Comparison of ENCODE assay signal across 31 cellular contexts in genomic region chr16:88530858-88531203, GRCh38. TPM values are rescaled to one million over a fixed set of nuclear protein-coding genes. Genes with fewer than 3 reads are reported as not detected.
DNase-seq lines count a peak whose midpoint lies in the region; ATAC-seq, FAIRE-seq and TF ChIP-seq lines count a peak whose summit lies in the region.
"Had no signal": no experiment of that assay in that cellular context is flagged by ENCODE, and none has a peak within 500 bp of the region (broad histone marks: within the 10 kb centered on the region; RNA-seq: fewer than 3 reads in every experiment).

No MANE protein-coding gene starts in this region.

- H3K4me1 Mint-ChIP-seq in activated naive CD4-positive, alpha-beta T cell treated with anti-CD3 and anti-CD28 coated beads for 36 hours (ENCODE audit: low read depth): peaks cover 6% of the 10 kb centered on the region
- peaks cover 36% of the 10 kb centered on the region for H3K4me1 Mint-ChIP-seq in nephron progenitor cell

- H3K27ac ChIP-seq in K562 (ENCODE audit: extremely low read depth, low read depth, low read length) (peak overlapping the region; percentile 20; the same call in 1 of the 3 replicates), smooth muscle cell (ENCODE audit: low read depth) (no peak overlapping the region)
- H3K27ac ChIP-seq: A549, left lung, thyroid gland had no signal

- H3K9me3 Mint-ChIP-seq in activated naive CD4-positive, alpha-beta T cell treated with anti-CD3 and anti-CD28 coated beads, Interleukin-2, amount 50 U/mL, for 72 hours: no peaks in the 10 kb centered on the region
- H3K9me3 Mint-ChIP-seq in activated naive CD4-positive, alpha-beta T cell treated with anti-CD3 and anti-CD28 coated beads for 36 hours: no peaks in the 10 kb centered on the region
- no peaks in the 10 kb centered on the region for H3K9me3 Mint-ChIP-seq in nephron progenitor cell
- H3K9me3 Mint-ChIP-seq: activated CD4-positive, alpha-beta memory T cell treated with anti-CD3 and anti-CD28 coated beads, Interleukin-2, amount 10 ng/mL, durations not matched to agents 7 days and 5 days; immature natural killer cell; stimulated activated naive CD8-positive, alpha-beta T cell treated with anti-CD3 and anti-CD28 coated beads, Interleukin-15, Interleukin-2, amounts not matched to agents 100 ng/mL and 50 ng/mL, for 24 hours; T-helper 2 cell treated with Interferon-gamma antibody and Interleukin-4, amounts not matched to agents 5 μg/mL and 100 μg/mL, for 36 hours had no signal

- no peak overlapping the region for H3K4me3 Mint-ChIP-seq in activated naive CD4-positive, alpha-beta T cell treated with anti-CD3 and anti-CD28 coated beads for 36 hours
- H3K4me3 Mint-ChIP-seq in nephron progenitor cell: peak overlapping the region; percentile 18
- H3K4me3 Mint-ChIP-seq: activated CD4-positive, alpha-beta memory T cell treated with anti-CD3 and anti-CD28 coated beads, Interleukin-2, amount 10 ng/mL, durations not matched to agents 7 days and 5 days; immature natural killer cell; stimulated activated naive CD8-positive, alpha-beta T cell treated with anti-CD3 and anti-CD28 coated beads, Interleukin-15, Interleukin-2, amounts not matched to agents 100 ng/mL and 50 ng/mL, for 24 hours; T-helper 2 cell treated with Interferon-gamma antibody and Interleukin-4, amounts not matched to agents 5 μg/mL and 100 μg/mL, for 36 hours had no signal

- H3K4me2 ChIP-seq in K562 (ENCODE audit: insufficient read depth, low read length): no peak overlapping the region
- no peak overlapping the region for H3K4me2 ChIP-seq in smooth muscle cell
- H3K4me2 ChIP-seq: A549 had no signal

- H3K36me3 ChIP-seq in NT2/D1 (ENCODE audit: insufficient read depth, insufficient read length, low read length) (peaks cover 47% of the 10 kb centered on the region), K562 (ENCODE audit: control insufficient read depth, insufficient read depth, low read length) (peaks cover 76% of the 10 kb centered on the region; the same call in 2 of the 3 replicates), smooth muscle cell (ENCODE audit: low read depth) (no peaks in the 10 kb centered on the region)
- H3K36me3 ChIP-seq: left lung, thyroid gland had no signal

- H3K4me1 ChIP-seq in NT2/D1 (ENCODE audit: insufficient read depth, insufficient read length): peaks cover 36% of the 10 kb centered on the region
- peaks cover 26 to 85% of the 10 kb centered on the region in 2 experiments for H3K4me1 ChIP-seq in K562 (replicated peaks in 1 of 2; ENCODE audit: control insufficient read depth in 2 of 2, insufficient read depth in 2 of 2, low read length in 2 of 2)
- H3K4me1 ChIP-seq in smooth muscle cell (ENCODE audit: low read depth): peaks cover 5% of the 10 kb centered on the region

- H3K27me3 ChIP-seq in NT2/D1 (ENCODE audit: insufficient read depth, insufficient read length) (no peaks in the 10 kb centered on the region), K562 (ENCODE audit: control insufficient read depth in 2 of 2, insufficient read depth in 2 of 2, low read length in 2 of 2) (no peaks in the 10 kb centered on the region), smooth muscle cell (ENCODE audit: low read depth) (no peaks in the 10 kb centered on the region)
- H3K27me3 ChIP-seq: thyroid gland had no signal

- intact Hi-C loops in activated naive CD4-positive, alpha-beta T cell treated with anti-CD3 and anti-CD28 coated beads for 36 hours (cut with micrococcal nuclease): no loop called here
- intact Hi-C loops in K562 (cut with micrococcal nuclease): no loop called here

- peak; percentile 84 for FAIRE-seq in K562 (lab: Jason Lieb, UNC)
- FAIRE-seq: A549, endometrium, frontal cortex, H1 had no signal

- no peaks in the 10 kb centered on the region for H3K27me3 Mint-ChIP-seq in activated naive CD4-positive, alpha-beta T cell treated with anti-CD3 and anti-CD28 coated beads for 36 hours (ENCODE audit: low read depth)
- H3K27me3 Mint-ChIP-seq in nephron progenitor cell (ENCODE audit: low read depth, poor library complexity): peaks cover 6% of the 10 kb centered on the region
- H3K27me3 Mint-ChIP-seq: activated CD4-positive, alpha-beta memory T cell treated with anti-CD3 and anti-CD28 coated beads, Interleukin-2, amount 10 ng/mL, durations not matched to agents 7 days and 5 days; naive thymus-derived CD4-positive, alpha-beta T cell; stimulated activated naive CD8-positive, alpha-beta T cell treated with anti-CD3 and anti-CD28 coated beads, Interleukin-15, Interleukin-2, amounts not matched to agents 100 ng/mL and 50 ng/mL, for 24 hours had no signal

- in situ Hi-C loops in K562 (cut with MboI): no loop called here

- peak overlapping the region; percentile 51 to 70 for H3K27ac Mint-ChIP-seq in activated naive CD4-positive, alpha-beta T cell treated with anti-CD3 and anti-CD28 coated beads, Interleukin-2, amount 50 U/mL, for 72 hours
- no peak overlapping the region for H3K27ac Mint-ChIP-seq in activated naive CD4-positive, alpha-beta T cell treated with anti-CD3 and anti-CD28 coated beads for 36 hours
- H3K27ac Mint-ChIP-seq in nephron progenitor cell: peak overlapping the region; percentile 31
- H3K27ac Mint-ChIP-seq: activated CD4-positive, alpha-beta memory T cell treated with anti-CD3 and anti-CD28 coated beads, Interleukin-2, amount 10 ng/mL, durations not matched to agents 7 days and 5 days; stimulated activated naive CD8-positive, alpha-beta T cell treated with anti-CD3 and anti-CD28 coated beads, Interleukin-15, Interleukin-2, amounts not matched to agents 100 ng/mL and 50 ng/mL, for 24 hours; T-helper 2 cell treated with Interferon-gamma antibody and Interleukin-4, amounts not matched to agents 5 μg/mL and 100 μg/mL, for 36 hours had no signal

- H3K4me3 ChIP-seq in NT2/D1 (ENCODE audit: insufficient read length, low read depth) (no peak overlapping the region), K562 (no peak overlapping the region), smooth muscle cell (no peak overlapping the region)
- H3K4me3 ChIP-seq: A549, left lung, thyroid gland had no signal

- no peak for ATAC-seq in activated naive CD4-positive, alpha-beta T cell treated with anti-CD3 and anti-CD28 coated beads, Interleukin-2, amount 50 U/mL, for 72 hours
- peak; percentile 49 for ATAC-seq in K562
- ATAC-seq: A549; left lung; naive thymus-derived CD4-positive, alpha-beta T cell had no signal

- POLR2A ChIA-PET in K562 (lab: Yijun Ruan, JAX): interaction anchor here (0.7 to 1.0 kb wide), 2 partner anchors 9 to 119 kb away, joined by 3 read pairs; no protein-coding TSS in a partner anchor

- H3K9me3 ChIP-seq in NT2/D1 (ENCODE audit: insufficient read depth, low read length) (no peaks in the 10 kb centered on the region), K562 (replicated peaks; ENCODE audit: control insufficient read depth, insufficient read depth, low read depth, low read length) (no peaks in the 10 kb centered on the region), smooth muscle cell (replicated peaks; ENCODE audit: low read depth) (no peaks in the 10 kb centered on the region)
- H3K9me3 ChIP-seq: A549, left lung, thyroid gland had no signal

- no peak for TF ChIP-seq RAD21 in K562 (CRISPR knock-in tag; conservative IDR thresholded peaks at IDR 0.05 in 1 of 2, IDR thresholded peaks at IDR 0.05 in 1 of 2)

- H3K79me2 ChIP-seq in K562 (ENCODE audit: control insufficient read depth, insufficient read depth, low read length): peaks cover 5% of the 10 kb centered on the region; the same call in 1 of the 3 replicates
- no peaks in the 10 kb centered on the region for H3K79me2 ChIP-seq in smooth muscle cell (ENCODE audit: low read depth)

- no peak for DNase-seq in activated naive CD4-positive, alpha-beta T cell treated with anti-CD3 and anti-CD28 coated beads, Interleukin-2, amount 50 U/mL, for 72 hours (ENCODE audit: low spot score in 2 of 2)
- no peak for DNase-seq in activated naive CD4-positive, alpha-beta T cell treated with anti-CD3 and anti-CD28 coated beads for 36 hours
- DNase-seq in NT2/D1 (ENCODE audit: low read depth, low spot score) (no peak), K562 (ENCODE audit: extremely low read depth in 1 of 4, low spot score in 3 of 4) (peak; percentile 55 to 84 (median 70)), nephron progenitor cell (no peak), smooth muscle cell (lab: John Stamatoyannopoulos, UW; ENCODE audit: unreplicated experiment) (no peak), kidney glomerular epithelial cell (lab: John Stamatoyannopoulos, UW) (no peak), NCI-H1694 treated with DMSO at 0.1 percent for 48 hours (lab: John Stamatoyannopoulos, UW) (no peak)
- DNase-seq: activated CD4-positive, alpha-beta memory T cell treated with anti-CD3 and anti-CD28 coated beads, Interleukin-2, amount 10 ng/mL, durations not matched to agents 7 days and 5 days; activated CD4-positive, CD25-positive, alpha-beta regulatory T cell; activated CD8-positive, alpha-beta memory T cell treated with anti-CD3 and anti-CD28 coated beads, Interleukin-2, amount 50 U/mL, for 48 hours; activated naive CD4-positive, alpha-beta T cell treated with anti-CD3 and anti-CD28 coated beads, Interleukin-2, amount 50 U/mL, for 16 hours; AML-193; aorta; caudate nucleus; dermis blood vessel endothelial cell; DMS53; hippocampal formation; immature natural killer cell; midbrain; naive thymus-derived CD4-positive, alpha-beta T cell; NCI-H345; NCI-H748 treated with DMSO at 0.1 percent for 48 hours; thyroid gland had no signal

- 11% methylated on average over 11 of the region's 11 CpGs for WGBS in K562 (ENCODE audit: insufficient coverage, low coverage, missing lambda C conversion rate)
- WGBS in smooth muscle cell (ENCODE audit: low lambda C conversion rate): 83% methylated on average over 11 of the region's 11 CpGs

- H3K9me1 ChIP-seq in K562 (ENCODE audit: control insufficient read depth, insufficient read depth, low read length): no peaks in the 10 kb centered on the region

- H3F3A ChIP-seq in smooth muscle cell (ENCODE audit: low read depth): peaks cover 7% of the 10 kb centered on the region

- BruUV-seq in K562 (replicated peaks; lab: Mats Ljungman, UMichigan): no TSS peak

- TF ChIP-seq POLR2A in K562 (conservative IDR thresholded peaks at IDR 0.05): no peak

- H2AFZ ChIP-seq in K562 (ENCODE audit: low read depth, low read length): no peak overlapping the region
- no peak overlapping the region for H2AFZ ChIP-seq in smooth muscle cell (ENCODE audit: low read depth)

- 0 out of 2 replicates have a peak, but pooled peaks have one; percentile 13 for TF ChIP-seq EP300 in K562 (IDR thresholded peaks at IDR 0.05; ENCODE audit: low read length)

- peak overlapping the region; percentile 42 for H3K9ac ChIP-seq in NT2/D1 (ENCODE audit: insufficient read length, low read depth)
- peak overlapping the region in 1 of 2 experiments; percentile 66; a peak in 2 of 4 replicates for H3K9ac ChIP-seq in K562 (ENCODE audit: insufficient read depth in 1 of 2, low read depth in 2 of 2, low read length in 2 of 2)
- H3K9ac ChIP-seq in smooth muscle cell (ENCODE audit: low read depth): no peak overlapping the region

- TF ChIP-seq CTCF in K562 (IDR thresholded peaks at IDR 0.05 in 2 of 3, conservative IDR thresholded peaks at IDR 0.05 in 1 of 3; ENCODE audit: insufficient read depth in 2 of 3, low read depth in 1 of 3, low read length in 3 of 3) (peak in 1 of 3 experiments; percentile 2; a peak in 1 of 6 replicates), nephron progenitor cell (IDR thresholded peaks at IDR 0.05) (no peak), smooth muscle cell (IDR thresholded peaks at IDR 0.05; ENCODE audit: borderline replicate concordance, insufficient read depth, poor library complexity, severe bottlenecking) (no peak)

- no peaks in the 10 kb centered on the region for H4K20me1 ChIP-seq in K562 (replicated peaks; ENCODE audit: control insufficient read depth, insufficient read depth, low read length)
- peaks cover 27% of the 10 kb centered on the region for H4K20me1 ChIP-seq in smooth muscle cell (ENCODE audit: low read depth)

- CTCF ChIA-PET in activated naive CD4-positive, alpha-beta T cell treated with anti-CD3 and anti-CD28 coated beads for 36 hours (lab: Charles Lee): no interaction called here
- CTCF ChIA-PET in K562 (lab: Yijun Ruan, JAX; ENCODE audit: low intra/inter-chr PET ratio): interaction anchor here (1.1 kb wide), 2 partner anchors 29 to 68 kb away, joined by 3 read pairs; no protein-coding TSS in a partner anchor

- no peaks in the 10 kb centered on the region for H3K36me3 Mint-ChIP-seq in activated naive CD4-positive, alpha-beta T cell treated with anti-CD3 and anti-CD28 coated beads, Interleukin-2, amount 50 U/mL, for 72 hours
- peaks cover 2% of the 10 kb centered on the region for H3K36me3 Mint-ChIP-seq in activated naive CD4-positive, alpha-beta T cell treated with anti-CD3 and anti-CD28 coated beads for 36 hours (ENCODE audit: low read depth)
- H3K36me3 Mint-ChIP-seq in nephron progenitor cell (ENCODE audit: low read depth): peaks cover 7% of the 10 kb centered on the region

RNA-seq across cellular contexts. Expression of gene ZC3H18, which starts 39.4 kb away (rescaled TPM):
- total RNA-seq in activated naive CD4-positive, alpha-beta T cell treated with anti-CD3 and anti-CD28 coated beads, Interleukin-2, amount 50 U/mL, for 72 hours: 10 to 100 TPM; 70.3 to 71.9 TPM
- total RNA-seq in activated naive CD4-positive, alpha-beta T cell treated with anti-CD3 and anti-CD28 coated beads for 36 hours: 10 to 100 TPM; 55.8 to 58.5 TPM
- 74.4 and 112 TPM in 2 replicates for total RNA-seq in K562 (2011; cell fraction: chromatin; rRNA removed; ENCODE audit: low replicate concordance)
- total RNA-seq in K562 (2011; cell fraction: nucleolus; rRNA removed): 51.3 and 61.4 TPM in 2 replicates
- 61.1 and 63.4 TPM in 2 replicates for total RNA-seq in K562 (2011; cell fraction: nucleoplasm; rRNA removed)
- total RNA-seq in K562 (2014; rRNA removed) (26.9 and 35.1 TPM in 2 replicates), K562 (2014; rRNA removed; fragmentation: Illumina TruSeq; extraction: Trizol) (16.0 and 16.3 TPM in 2 replicates), K562 (2015; rRNA removed; fragmentation: Illumina TruSeq; extraction: Trizol) (31.1 and 33.9 TPM in 2 replicates), K562 (2021) (81.3 and 88.7 TPM in 2 replicates), smooth muscle cell (5.9 and 14.6 TPM in 2 replicates)
- polyA plus RNA-seq in K562 (2011; rRNA removed) (12.5 and 15.8 TPM in 2 replicates), K562 (2014; fragmentation: Illumina TruSeq; extraction: Trizol) (60.7 and 65.3 TPM in 2 replicates), K562 (2014; fragmentation: Nextera tagmentation; extraction: Ambion mirVana) (1 to 10 TPM; 1.7 to 2.0 TPM), K562 (2014; rRNA removed) (37.1 and 49.2 TPM in 2 replicates), smooth muscle cell (30.4 and 36.1 TPM in 2 replicates)
- 10.1 and 15.8 TPM in 2 replicates for polyA plus RNA-seq in K562 (2011; cell fraction: cytosol; rRNA removed)
- polyA plus RNA-seq in K562 (2011; cell fraction: nucleus; rRNA removed): 43.3 and 65.6 TPM in 2 replicates
- polyA plus RNA-seq in K562 (2012): 57.6 and 59.2 TPM in 2 replicates
- 7.9 and 9.1 TPM in 2 replicates for polyA minus RNA-seq in K562 (2011; rRNA and poly(A)+ RNA removed)
- polyA minus RNA-seq in K562 (2011; cell fraction: cytosol; rRNA and poly(A)+ RNA removed): 23.7 and 30.6 TPM in 2 replicates
- 17.5 and 19.1 TPM in 2 replicates for polyA minus RNA-seq in K562 (2011; cell fraction: nucleus; rRNA and poly(A)+ RNA removed)

Comparison
In these comparisons a context has a peak if more than half of its experiments do, and no peak if none do; other contexts are left out.
1. DNase-seq: peak in K562 (4 of 4); none in activated naive CD4-positive, alpha-beta T cell treated with anti-CD3 and anti-CD28 coated beads, Interleukin-2, amount 50 U/mL, for 72 hours (0 of 2), activated naive CD4-positive, alpha-beta T cell treated with anti-CD3 and anti-CD28 coated beads for 36 hours (single experiment), NT2/D1 (single experiment), nephron progenitor cell (single experiment), smooth muscle cell (single experiment), kidney glomerular epithelial cell (single experiment) and NCI-H1694 treated with DMSO at 0.1 percent for 48 hours (single experiment).